Comparison of ENCODE assay signal across 16 cellular contexts in genomic region chr20:45818239-45818638, GRCh38. TPM values are rescaled to one million over a fixed set of nuclear protein-coding genes. Genes with fewer than 3 reads are reported as not detected.
DNase-seq lines count a peak whose midpoint lies in the region; ATAC-seq and TF ChIP-seq lines count a peak whose summit lies in the region.
"Had no signal": no experiment of that assay in that cellular context is flagged by ENCODE, and none has a peak within 500 bp of the region (broad histone marks: within the 10 kb centered on the region; RNA-seq: fewer than 3 reads in every experiment).

No MANE protein-coding gene starts in this region.

- no peak for ATAC-seq in HG02571 (IDR thresholded peaks at IDR 0.05; ENCODE audit: unreplicated experiment)

- H3K9me3 ChIP-seq in GM23248 (ENCODE audit: low read depth): no peaks in the 10 kb centered on the region
- H3K9me3 ChIP-seq: sigmoid colon had no signal

- peaks cover 38% of the 10 kb centered on the region for H3K4me1 Mint-ChIP-seq in nephron

- H3K9me2 ChIP-seq in GM23248 (ENCODE audit: insufficient read depth): no peaks in the 10 kb centered on the region

- H3K79me2 ChIP-seq in GM23248 (ENCODE audit: insufficient read depth): peaks cover 26% of the 10 kb centered on the region

- peak overlapping the region; percentile 39 for H3K4me2 ChIP-seq in GM23248 (ENCODE audit: unreplicated experiment)

- peaks cover 14% of the 10 kb centered on the region for H3K36me3 Mint-ChIP-seq in nephron (ENCODE audit: low read depth)

- no peak overlapping the region for H3K4me3 Mint-ChIP-seq in nephron
- H3K4me3 Mint-ChIP-seq: activated naive CD4-positive, alpha-beta T cell treated with anti-CD3 and anti-CD28 coated beads for 36 hours; nephron progenitor cell had no signal

- peak overlapping the region; percentile 66 for H3K27ac ChIP-seq in GM23248
- H3K27ac ChIP-seq: brain microvascular endothelial cell had no signal

- no peak overlapping the region for H3K9ac ChIP-seq in GM23248

- H3K36me3 ChIP-seq in GM23248 (ENCODE audit: low read depth): no peaks in the 10 kb centered on the region
- H3K36me3 ChIP-seq: brain microvascular endothelial cell, sigmoid colon had no signal

- no peaks in the 10 kb centered on the region for H3K9me3 Mint-ChIP-seq in nephron
- H3K9me3 Mint-ChIP-seq: activated naive CD4-positive, alpha-beta T cell treated with anti-CD3 and anti-CD28 coated beads for 36 hours; nephron progenitor cell had no signal

- H2AFZ ChIP-seq in GM23248: 0 out of 2 replicates have a peak overlapping the region, but pooled peaks have one; percentile 12

- peaks cover 14% of the 10 kb centered on the region for H3K4me1 ChIP-seq in GM23248 (ENCODE audit: insufficient read depth)

- in situ Hi-C loops in GM23248 (cut with MboI): no loop called here

- H3K27me3 ChIP-seq in GM23248 (replicated peaks; ENCODE audit: insufficient read depth): no peaks in the 10 kb centered on the region
- H3K27me3 ChIP-seq: brain microvascular endothelial cell had no signal

- no peak for TF ChIP-seq CTCF in nephron (IDR thresholded peaks at IDR 0.05; ENCODE audit: unreplicated experiment in 3 of 3)

- peak overlapping the region in 2 of 3 experiments; percentile 13 to 40 for H3K27ac Mint-ChIP-seq in nephron
- H3K27ac Mint-ChIP-seq: activated naive CD4-positive, alpha-beta T cell treated with anti-CD3 and anti-CD28 coated beads for 36 hours had no signal

- H3K4me3 ChIP-seq in GM23248: no peak overlapping the region
- H3K4me3 ChIP-seq: lung, sigmoid colon had no signal

- peaks cover 17% of the 10 kb centered on the region for H3K27me3 Mint-ChIP-seq in nephron (ENCODE audit: low read depth)

- 70 to 72% methylated on average over 3 of the region's 3 CpGs for WGBS in GM23248 (ENCODE audit: low coverage in 1 of 2, low lambda C conversion rate in 2 of 2, missing lambda C conversion rate in 2 of 2), 2 experiments

- no peaks in the 10 kb centered on the region for H4K20me1 ChIP-seq in GM23248 (ENCODE audit: insufficient read depth)

- peaks cover 22% of the 10 kb centered on the region for H3F3A ChIP-seq in GM23248 (ENCODE audit: insufficient read depth)

- no peak for DNase-seq in GM23248
- peak; percentile 64 for DNase-seq in amniotic epithelial cell (ENCODE audit: low read depth)
- no peak for DNase-seq in SKM-1 (lab: John Stamatoyannopoulos, UW; ENCODE audit: unreplicated experiment)
- no peak for DNase-seq in activated CD8-positive, alpha-beta memory T cell treated with anti-CD3 and anti-CD28 coated beads, Interleukin-2, amount 50 U/mL, for 48 hours
- DNase-seq: activated naive CD4-positive, alpha-beta T cell treated with anti-CD3 and anti-CD28 coated beads for 36 hours; NCI-H1092; NCI-H2171; nephron progenitor cell; RPMI8226; sigmoid colon; stimulated activated CD4-positive, alpha-beta T cell treated with anti-CD3 and anti-CD28 coated beads, Interleukin-4, amount 100 ng/mL, for 24 hours; T-helper 1 cell had no signal

RNA-seq across cellular contexts. Expression of gene UBE2C, which starts 5.8 kb away (rescaled TPM):
- total RNA-seq in GM23248 (2014; rRNA removed; shearing (Covaris generic)): 33.8 and 38.8 TPM in 2 replicates
- 69.2 and 78.4 TPM in 2 replicates for polyA plus RNA-seq in GM23248 (2016; fragmentation: Nextera tagmentation; extraction: Ambion mirVana)

RNA-seq across cellular contexts. Expression of gene TNNC2, which starts 8.9 kb away (rescaled TPM):
- total RNA-seq in GM23248 (2014; rRNA removed; shearing (Covaris generic)): not detected in 2 replicates
- 0.83 and 1.1 TPM in 2 replicates for polyA plus RNA-seq in GM23248 (2016; fragmentation: Nextera tagmentation; extraction: Ambion mirVana)
- total RNA-seq: activated naive CD4-positive, alpha-beta T cell treated with anti-CD3 and anti-CD28 coated beads for 36 hours had no signal

RNA-seq across cellular contexts. Expression of gene SNX21, which starts 15.4 kb away (rescaled TPM):
- total RNA-seq in GM23248 (2014; rRNA removed; shearing (Covaris generic)): 88.4 and 100 TPM in 2 replicates
- 50.9 and 54.7 TPM in 2 replicates for polyA plus RNA-seq in GM23248 (2016; fragmentation: Nextera tagmentation; extraction: Ambion mirVana)

RNA-seq across cellular contexts. Expression of gene DNTTIP1, which starts 26.5 kb away (rescaled TPM):
- 12.4 and 22.9 TPM in 2 replicates for total RNA-seq in GM23248 (2014; rRNA removed; shearing (Covaris generic))
- 57.2 and 57.6 TPM in 2 replicates for polyA plus RNA-seq in GM23248 (2016; fragmentation: Nextera tagmentation; extraction: Ambion mirVana)

RNA-seq across cellular contexts. Expression of gene WFDC3, which starts 26.6 kb away (rescaled TPM):
- 0.76 TPM in 1 of 2 replicates, not detected in the other for total RNA-seq in GM23248 (2014; rRNA removed; shearing (Covaris generic))
- 2.4 and 3.6 TPM in 2 replicates for polyA plus RNA-seq in GM23248 (2016; fragmentation: Nextera tagmentation; extraction: Ambion mirVana)
- total RNA-seq: activated naive CD4-positive, alpha-beta T cell treated with anti-CD3 and anti-CD28 coated beads for 36 hours had no signal
